ENCODE assay signal across 9 cellular contexts in the genomic region with DNA sequence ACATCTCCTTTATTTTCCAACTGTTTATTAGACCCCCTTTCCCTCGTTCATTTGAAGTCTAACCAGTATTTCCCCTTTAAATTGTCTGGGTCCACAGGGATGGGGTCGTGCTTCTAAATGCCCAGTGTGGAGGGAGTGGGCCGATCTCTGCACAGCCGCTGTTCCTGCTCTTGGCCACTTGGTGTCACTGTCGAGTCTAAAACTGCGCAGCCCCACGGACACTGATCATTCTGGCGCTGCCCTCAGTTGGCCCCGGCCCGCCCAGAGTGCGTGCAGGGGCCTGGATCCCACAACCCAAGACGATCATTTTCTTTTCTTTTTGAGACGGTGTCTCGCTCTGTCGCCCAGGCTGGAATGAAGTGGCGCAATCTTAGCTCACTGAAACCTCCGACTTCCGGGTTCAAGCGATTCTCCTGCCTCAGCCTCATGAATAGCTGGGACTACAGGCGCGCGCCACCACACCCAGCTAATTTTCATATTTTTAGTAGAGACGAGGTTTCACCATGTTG. TPM values are rescaled to one million over a fixed set of nuclear protein-coding genes. Genes with fewer than 3 reads are reported as not detected.
DNase-seq lines count a peak whose midpoint lies in the region; ATAC-seq, FAIRE-seq and TF ChIP-seq lines count a peak whose summit lies in the region.
"Had no signal": no experiment of that assay in that cellular context is flagged by ENCODE, and none has a peak within 500 bp of the region (broad histone marks: within the 10 kb centered on the region; RNA-seq: fewer than 3 reads in every experiment).

No MANE protein-coding gene starts in this region.

- H3K27ac ChIP-seq in A549 = peak overlapping the region; percentile 14 to 62; a peak in 4 of 6 replicates
- H3K27ac ChIP-seq in Peyer's patch = no peak overlapping the region
- no peak overlapping the region for H3K27ac ChIP-seq in thyroid gland

- H3K27me3 ChIP-seq in Peyer's patch (no peaks in the 10 kb centered on the region), thyroid gland (no peaks in the 10 kb centered on the region)

- POLR2A ChIA-PET in A549 (lab: Yijun Ruan, JAX) = interaction anchor here (0.6 to 1.6 kb wide), 2 partner anchors 17 to 33 kb away, joined by 5 to 9 read pairs; no protein-coding TSS in a partner anchor

- H3K4me2 ChIP-seq in A549 = peak overlapping the region; percentile 52

- peak; percentile 97 for TF ChIP-seq RAD21 in A549 (conservative IDR thresholded peaks at IDR 0.05 in 1 of 2, IDR thresholded peaks at IDR 0.05 in 1 of 2)

- intact Hi-C loops in activated T-helper 1 cell treated with anti-CD3 and anti-CD28 coated beads, Interleukin-12 subunit alpha, Interleukin-12 subunit beta, Interleukin-2, Interleukin-4 antibody, amounts not matched to agents 30 ng/mL and 10 ng/mL and 1 ng/mL, durations not matched to agents 14 hours and 24 hours and 36 hours (cut with micrococcal nuclease) = loop anchor here (1.0 to 10.0 kb wide), 7 partner anchors 16 to 262 kb away; a partner anchor contains a TSS
- intact Hi-C loops in thyroid gland (cut with DNase I) = no loop called here

- H3K4me3 ChIP-seq in A549 (no peak overlapping the region), Peyer's patch (peak overlapping the region in 1 of 4 donors; percentile 44), thyroid gland (replicated peaks in 1 of 3) (no peak overlapping the region)

- H3K4me1 ChIP-seq in A549 (no peaks in the 10 kb centered on the region), Peyer's patch (peaks cover 0 to 6% (median 0%) of the 10 kb centered on the region in 4 donors), thyroid gland (no peaks in the 10 kb centered on the region)

- H3K9me3 ChIP-seq in A549 (no peaks in the 10 kb centered on the region), Peyer's patch (no peaks in the 10 kb centered on the region), thyroid gland (no peaks in the 10 kb centered on the region)

- FAIRE-seq in A549 (lab: Jason Lieb, UNC) (peak; percentile 100), GM18507 (lab: Jason Lieb, UNC) (peak; percentile 97)

- DNase-seq in A549 (ENCODE audit: low read depth in 1 of 2, low spot score in 1 of 2) (peak; percentile 83 to 98), GM18507 (ENCODE audit: extremely low spot score, insufficient read length, low read depth) (peak; percentile 62), Peyer's patch (peak; percentile 38 to 81 (median 77)), fibroblast of the conjunctiva (ENCODE audit: low read depth) (peak; percentile 28), nucleus accumbens (lab: John Stamatoyannopoulos, UW) (peak in 45 of 56 donors; percentile 2 to 76 (median 20)), thyroid gland (peak; percentile 53 to 55)
- DNase-seq in activated T-helper 1 cell treated with anti-CD3 and anti-CD28 coated beads, Interleukin-12 subunit alpha, Interleukin-12 subunit beta, Interleukin-2, Interleukin-4 antibody, amounts not matched to agents 30 ng/mL and 10 ng/mL and 1 ng/mL, durations not matched to agents 14 hours and 24 hours and 36 hours (ENCODE audit: low spot score) = peak; percentile 43

- H3K27ac Mint-ChIP-seq in IgD-negative memory B cell = peak overlapping the region in 1 of 3 donors; percentile 67
- H3K27ac Mint-ChIP-seq in activated T-helper 1 cell treated with anti-CD3 and anti-CD28 coated beads, Interleukin-12 subunit alpha, Interleukin-12 subunit beta, Interleukin-2, Interleukin-4 antibody, amounts not matched to agents 30 ng/mL and 10 ng/mL and 1 ng/mL, durations not matched to agents 14 hours and 24 hours and 36 hours = no peak overlapping the region

- H3K4me1 Mint-ChIP-seq in IgD-negative memory B cell = peaks cover 0 to 4% (median 4%) of the 10 kb centered on the region in 3 donors
- H3K4me1 Mint-ChIP-seq in activated T-helper 1 cell treated with anti-CD3 and anti-CD28 coated beads, Interleukin-12 subunit alpha, Interleukin-12 subunit beta, Interleukin-2, Interleukin-4 antibody, amounts not matched to agents 30 ng/mL and 10 ng/mL and 1 ng/mL, durations not matched to agents 14 hours and 24 hours and 36 hours (ENCODE audit: low read depth) = peaks cover 5% of the 10 kb centered on the region

- H3K4me3 Mint-ChIP-seq in IgD-negative memory B cell = peak overlapping the region in 3 of 4 donors; percentile 61 to 71 (median 63)
- no peak overlapping the region for H3K4me3 Mint-ChIP-seq in activated T-helper 1 cell treated with anti-CD3 and anti-CD28 coated beads, Interleukin-12 subunit alpha, Interleukin-12 subunit beta, Interleukin-2, Interleukin-4 antibody, amounts not matched to agents 30 ng/mL and 10 ng/mL and 1 ng/mL, durations not matched to agents 14 hours and 24 hours and 36 hours

- no peak for TF ChIP-seq EP300 in A549 (IDR thresholded peaks at IDR 0.05)

- CTCF ChIA-PET in A549 (lab: Yijun Ruan, JAX) = interaction anchor here (0.7 to 10.2 kb wide), 54 partner anchors 9 to 641 kb away, joined by 3 to 162 read pairs (median 5); a partner anchor contains a TSS

- H3K36me3 Mint-ChIP-seq in IgD-negative memory B cell = peaks cover 3% of the 10 kb centered on the region
- H3K36me3 Mint-ChIP-seq in activated T-helper 1 cell treated with anti-CD3 and anti-CD28 coated beads, Interleukin-12 subunit alpha, Interleukin-12 subunit beta, Interleukin-2, Interleukin-4 antibody, amounts not matched to agents 30 ng/mL and 10 ng/mL and 1 ng/mL, durations not matched to agents 14 hours and 24 hours and 36 hours (ENCODE audit: low read depth) = no peaks in the 10 kb centered on the region

- H3K27me3 Mint-ChIP-seq in IgD-negative memory B cell = peaks cover 15% of the 10 kb centered on the region
- H3K27me3 Mint-ChIP-seq in activated T-helper 1 cell treated with anti-CD3 and anti-CD28 coated beads, Interleukin-12 subunit alpha, Interleukin-12 subunit beta, Interleukin-2, Interleukin-4 antibody, amounts not matched to agents 30 ng/mL and 10 ng/mL and 1 ng/mL, durations not matched to agents 14 hours and 24 hours and 36 hours (ENCODE audit: insufficient read depth) = peaks cover 16% of the 10 kb centered on the region

- TF ChIP-seq POLR2A in A549 (IDR thresholded peaks at IDR 0.05; ENCODE audit: low read length) (no peak), Peyer's patch (IDR thresholded peaks at IDR 0.05) (no peak), thyroid gland (IDR thresholded peaks at IDR 0.05) (no peak)

- TF ChIP-seq CTCF in A549 (IDR thresholded peaks at IDR 0.05) = peak; percentile 99
- TF ChIP-seq CTCF in Peyer's patch (IDR thresholded peaks at IDR 0.05) = peak; percentile 80 to 96 (median 94)
- TF ChIP-seq CTCF in thyroid gland (IDR thresholded peaks at IDR 0.05) = peak; percentile 81 to 93 (median 88)

- H3K9me3 Mint-ChIP-seq in IgD-negative memory B cell = no peaks in the 10 kb centered on the region
- H3K9me3 Mint-ChIP-seq in activated T-helper 1 cell treated with anti-CD3 and anti-CD28 coated beads, Interleukin-12 subunit alpha, Interleukin-12 subunit beta, Interleukin-2, Interleukin-4 antibody, amounts not matched to agents 30 ng/mL and 10 ng/mL and 1 ng/mL, durations not matched to agents 14 hours and 24 hours and 36 hours = no peaks in the 10 kb centered on the region

- WGBS in A549 (ENCODE audit: missing lambda C conversion rate) = 22% methylated on average over 23 of the region's 23 CpGs
- 31 to 32% methylated on average over 23 of the region's 23 CpGs for WGBS in thyroid gland, 2 donors

- H3K36me3 ChIP-seq in Peyer's patch = no peaks in the 10 kb centered on the region
- no peaks in the 10 kb centered on the region for H3K36me3 ChIP-seq in thyroid gland

- ATAC-seq in A549 = peak; percentile 91 to 97

TF ChIP-seq in A549, 52 proteins besides CTCF, POLR2A, EP300 and RAD21:
- TF ChIP-seq, protein P1, sequence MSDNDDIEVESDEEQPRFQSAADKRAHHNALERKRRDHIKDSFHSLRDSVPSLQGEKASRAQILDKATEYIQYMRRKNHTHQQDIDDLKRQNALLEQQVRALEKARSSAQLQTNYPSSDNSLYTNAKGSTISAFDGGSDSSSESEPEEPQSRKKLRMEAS (IDR thresholded peaks at IDR 0.05) = peak; percentile 48; the same call in 1 of the 2 replicates
- TF ChIP-seq CEBPB (IDR thresholded peaks at IDR 0.05) = peak in 1 of 2 experiments; percentile 70; a peak in 1 of 4 replicates
- TF ChIP-seq MAFK (IDR thresholded peaks at IDR 0.05; ENCODE audit: partially characterized antibody) = no peak
- peak; percentile 93 for TF ChIP-seq SMC3 (IDR thresholded peaks at IDR 0.05)
- no peak for TF ChIP-seq NPAS2 (CRISPR knock-in tag; IDR thresholded peaks at IDR 0.05; ENCODE audit: borderline replicate concordance)

RNA-seq across cellular contexts. Expression of a gene that starts 12.0 kb away (rescaled TPM):
- polyA plus RNA-seq in A549 (2011; rRNA removed) = 0.04 and 0.07 TPM in 2 replicates
- 0.06 TPM in 1 of 2 replicates, not detected in the other for polyA plus RNA-seq in A549 (2012; cell fraction: cytosol; rRNA removed)
- polyA plus RNA-seq in A549 (2012; cell fraction: nucleus; rRNA removed) = 0.12 TPM in 1 of 2 replicates, not detected in the other
- polyA plus RNA-seq in A549 (2017; fragmentation: RNase III; extraction: RNeasy Plus Mini Kit Qiagen cat#74134 plus additional on column Dnase treatment) = not detected in 3 replicates
- 0.25 TPM in 1 of 2 replicates, not detected in the other for polyA minus RNA-seq in A549 (2011; rRNA and poly(A)+ RNA removed)
- 0.13 TPM for polyA plus RNA-seq in IgD-negative memory B cell
- total RNA-seq in Peyer's patch = not detected
- total RNA-seq in activated T-helper 1 cell treated with anti-CD3 and anti-CD28 coated beads, Interleukin-12 subunit alpha, Interleukin-12 subunit beta, Interleukin-2, Interleukin-4 antibody, amounts not matched to agents 30 ng/mL and 10 ng/mL and 1 ng/mL, durations not matched to agents 14 hours and 24 hours and 36 hours = not detected in 2 replicates
- total RNA-seq in thyroid gland = not detected
- total RNA-seq: temporal lobe had no signal

RNA-seq across cellular contexts. Expression of a gene that starts 50.2 kb away (rescaled TPM):
- polyA plus RNA-seq in A549 (2011; rRNA removed) (10.9 and 16.1 TPM in 2 replicates), A549 (2017; fragmentation: RNase III; extraction: RNeasy Plus Mini Kit Qiagen cat#74134 plus additional on column Dnase treatment) (22.7 to 25.1 TPM (median 24.5 TPM) in 3 replicates), IgD-negative memory B cell (not detected)
- polyA plus RNA-seq in A549 (2012; cell fraction: cytosol; rRNA removed) = 26.6 and 50.9 TPM in 2 replicates
- 46.0 and 78.2 TPM in 2 replicates for polyA plus RNA-seq in A549 (2012; cell fraction: nucleus; rRNA removed)
- polyA minus RNA-seq in A549 (2011; rRNA and poly(A)+ RNA removed) = 6.1 and 12.6 TPM in 2 replicates
- total RNA-seq in Peyer's patch (10 to 100 TPM in 1 of 4 donors, 1 to 10 TPM in 3; 6.7 to 25.6 (median 7.8) TPM), thyroid gland (10 to 100 TPM; 33.3 to 49.9 (median 39.0) TPM)
- total RNA-seq in activated T-helper 1 cell treated with anti-CD3 and anti-CD28 coated beads, Interleukin-12 subunit alpha, Interleukin-12 subunit beta, Interleukin-2, Interleukin-4 antibody, amounts not matched to agents 30 ng/mL and 10 ng/mL and 1 ng/mL, durations not matched to agents 14 hours and 24 hours and 36 hours = 0.13 and 0.29 TPM in 2 replicates

Comparison
In these comparisons a context has a peak if more than half of its experiments do, and no peak if none do; other contexts are left out.
1. DNase-seq: peak in every context shown above with its lines; median percentile 90 in A549; 77 in Peyer's patch; 62 in GM18507; 54 in thyroid gland; 43 in activated T-helper 1 cell treated with anti-CD3 and anti-CD28 coated beads, Interleukin-12 subunit alpha, Interleukin-12 subunit beta, Interleukin-2, Interleukin-4 antibody, amounts not matched to agents 30 ng/mL and 10 ng/mL and 1 ng/mL, durations not matched to agents 14 hours and 24 hours and 36 hours; 28 in fibroblast of the conjunctiva; 20 in nucleus accumbens.
2. H3K27ac ChIP-seq: peak in A549 (2 of 2); none in Peyer's patch (0 of 4) and thyroid gland (0 of 3).
3. Peak in every context shown above with its lines, with median percentiles within 50 percentile points of each other: CTCF ChIP-seq.